In the genomic region with DNA sequence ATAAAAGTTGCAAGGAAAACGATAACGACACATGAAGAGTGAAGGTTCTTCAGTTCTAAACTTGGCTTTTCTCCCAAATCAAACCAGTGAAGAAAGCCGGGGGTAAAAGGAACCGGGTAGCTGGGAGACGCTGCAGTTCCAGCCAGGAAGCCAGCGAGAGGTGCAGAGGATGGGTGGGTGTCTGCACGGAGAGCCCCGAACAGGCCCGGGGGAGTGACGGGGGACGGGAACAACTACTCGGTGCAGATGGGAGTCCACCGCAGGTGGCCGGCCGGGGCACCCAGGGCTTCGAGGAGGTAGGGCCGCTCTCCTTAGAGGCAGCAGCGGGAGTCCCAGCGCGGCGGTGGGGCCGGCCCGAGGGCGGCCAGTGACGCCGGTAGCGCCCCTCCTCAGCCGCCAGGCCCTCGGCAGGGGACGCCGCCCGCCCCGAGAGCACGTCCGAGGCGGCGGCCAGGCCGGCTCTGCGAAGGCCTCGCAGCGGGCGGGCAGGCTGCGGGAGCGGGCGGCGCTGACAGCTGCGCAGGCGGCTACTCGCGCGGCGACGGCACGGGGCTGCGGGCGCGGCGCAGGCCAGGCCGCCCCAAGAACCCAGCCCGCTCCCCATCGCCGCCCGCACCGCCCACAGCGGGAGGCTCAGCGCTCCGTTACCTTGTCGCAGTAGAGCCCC, we compare ENCODE assay signal across 8 cellular contexts. TPM values are rescaled to one million over a fixed set of nuclear protein-coding genes. Genes with fewer than 3 reads are reported as not detected.
DNase-seq lines count a peak whose midpoint lies in the region; ATAC-seq and TF ChIP-seq lines count a peak whose summit lies in the region.

No MANE protein-coding gene starts in this region.

- peaks cover 8% of the 10 kb centered on the region for H3K36me3 ChIP-seq in HUES6 (ENCODE audit: control insufficient read depth, insufficient read depth, low read length)
- no peaks in the 10 kb centered on the region for H3K36me3 ChIP-seq in WERI-Rb-1
- no peaks in the 10 kb centered on the region for H3K36me3 ChIP-seq in lung (ENCODE audit: control insufficient read depth in 2 of 2, insufficient read depth in 2 of 2, low read length in 2 of 2)

- peak overlapping the region; percentile 91 for H3K9ac ChIP-seq in HUES6 (ENCODE audit: low read length)

- WGBS in lung, 2 donors, result 0% methylated on average over 38 to 68 of the region's 68 CpGs

- H3K4me3 ChIP-seq in HUES6 (ENCODE audit: low read depth, low read length) (peak overlapping the region; percentile 94), WERI-Rb-1 (ENCODE audit: low read depth, low read length) (peak overlapping the region; percentile 79), lung (peak overlapping the region; percentile 100)

- H3K9me3 ChIP-seq in HUES6 (ENCODE audit: control insufficient read depth, insufficient read depth, low read depth, low read length) (no peaks in the 10 kb centered on the region), WERI-Rb-1 (ENCODE audit: severe bottlenecking) (no peaks in the 10 kb centered on the region), lung (ENCODE audit: control insufficient read depth in 2 of 2, insufficient read depth in 1 of 2, low read length in 1 of 2) (no peaks in the 10 kb centered on the region)

- H3K27ac ChIP-seq in HUES6 (ENCODE audit: low read depth, low read length) (peak overlapping the region; percentile 63; the same call in 1 of the 2 replicates), WERI-Rb-1 (peak overlapping the region; percentile 100), lung (ENCODE audit: low read depth in 1 of 2, low read length in 1 of 2) (peak overlapping the region; percentile 95 to 100)

- H3K27me3 ChIP-seq in HUES6 (ENCODE audit: control insufficient read depth, insufficient read depth, low read length) (no peaks in the 10 kb centered on the region), WERI-Rb-1 (ENCODE audit: insufficient read depth, low read depth, severe bottlenecking) (no peaks in the 10 kb centered on the region), lung (ENCODE audit: control insufficient read depth, insufficient read depth) (no peaks in the 10 kb centered on the region)

- TF ChIP-seq CTCF in WERI-Rb-1 (IDR thresholded peaks at IDR 0.05; ENCODE audit: low read depth, low read length), result no peak
- no peak for TF ChIP-seq CTCF in lung (IDR thresholded peaks at IDR 0.05; ENCODE audit: control extremely low read depth, extremely low read depth)

- peaks cover 30% of the 10 kb centered on the region for H3K4me1 ChIP-seq in HUES6 (ENCODE audit: control insufficient read depth, insufficient read depth, low read length)
- H3K4me1 ChIP-seq in lung (ENCODE audit: control insufficient read depth in 2 of 2, insufficient read depth in 2 of 2, low read length in 2 of 2), result peaks cover 2 to 10% of the 10 kb centered on the region in 2 donors

- peak; percentile 51 for ATAC-seq in GM21528 (IDR thresholded peaks at IDR 0.05; ENCODE audit: low FRiP score, unreplicated experiment)
- peak; percentile 36 for ATAC-seq in lung (ENCODE audit: insufficient read depth, low FRiP score)

- DNase-seq in EL (peak; percentile 55), WERI-Rb-1 (peak; percentile 53), dermis blood vessel endothelial cell (peak; percentile 52), lung (ENCODE audit: low spot score) (peak; percentile 37), SHP77 treated with DMSO at 0.1 percent for 48 hours (lab: John Stamatoyannopoulos, UW) (no peak)
- peak; percentile 11 for DNase-seq in stimulated activated CD8-positive, alpha-beta memory T cell treated with anti-CD3 and anti-CD28 coated beads, Interleukin-12 subunit alpha, Interleukin-12 subunit beta, amount 100 ng/mL, for 1 hour (ENCODE audit: low read depth)

RNA-seq across cellular contexts. Expression of a gene that starts 0.5 kb away (rescaled TPM):
- total RNA-seq in dermis blood vessel endothelial cell (109 and 156 TPM in 2 replicates), lung (100 to 1,000 TPM in 1 of 2 donors, 10 to 100 TPM in 1; 98.4 to 138 TPM)
- polyA plus RNA-seq in lung, result 10 to 100 TPM; 45.9 to 77.1 TPM

RNA-seq across cellular contexts. Expression of a gene that starts 26.9 kb away (rescaled TPM):
- total RNA-seq in dermis blood vessel endothelial cell (33.0 and 44.6 TPM in 2 replicates), lung (10 to 100 TPM; 19.3 to 27.3 TPM)
- 10 to 100 TPM; 27.1 to 56.0 TPM for polyA plus RNA-seq in lung

RNA-seq across cellular contexts. Expression of a gene that starts 48.2 kb away (rescaled TPM):
- total RNA-seq in dermis blood vessel endothelial cell, result 41.0 and 49.0 TPM in 2 replicates
- 10 to 100 TPM in 1 of 2 donors, 1 to 10 TPM in 1; 9.1 to 12.8 TPM for total RNA-seq in lung
- polyA plus RNA-seq in lung, result 10 to 100 TPM in 1 of 2 donors, 1 to 10 TPM in 1; 4.1 to 53.5 TPM
